In the genomic region with DNA sequence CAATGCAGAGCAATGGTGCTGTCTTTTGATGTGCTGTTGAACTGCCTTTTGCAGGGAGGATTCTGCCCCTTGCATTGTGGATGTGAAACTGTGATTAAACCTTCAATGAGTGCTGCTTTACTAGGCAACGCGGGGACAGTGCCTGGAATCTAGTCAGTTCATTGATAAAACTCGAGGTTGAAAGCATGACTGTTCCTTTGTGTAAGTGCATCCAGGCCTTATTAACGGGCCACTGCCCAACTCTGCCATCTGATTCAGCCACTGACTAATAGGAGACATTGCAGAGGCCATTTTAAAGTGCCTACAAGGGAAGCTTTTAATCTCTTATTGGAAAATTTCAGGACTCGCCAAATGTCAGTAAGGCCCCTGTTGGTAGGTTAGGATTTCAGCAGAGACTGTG, we compare ENCODE assay signal across 26 cellular contexts. TPM values are rescaled to one million over a fixed set of nuclear protein-coding genes. Genes with fewer than 3 reads are reported as not detected.
DNase-seq lines count a peak whose midpoint lies in the region; ATAC-seq, FAIRE-seq and TF ChIP-seq lines count a peak whose summit lies in the region.
"Had no signal": no experiment of that assay in that cellular context is flagged by ENCODE, and none has a peak within 500 bp of the region (broad histone marks: within the 10 kb centered on the region; RNA-seq: fewer than 3 reads in every experiment).

No MANE protein-coding gene starts in this region.

- no peaks in the 10 kb centered on the region for H3F3A ChIP-seq in GM23248 (ENCODE audit: insufficient read depth)

- H3K9me2 ChIP-seq in GM23248 (ENCODE audit: insufficient read depth) (no peaks in the 10 kb centered on the region), hepatocyte (replicated peaks; ENCODE audit: insufficient read depth) (no peaks in the 10 kb centered on the region)

- no peak for FAIRE-seq in frontal cortex (lab: Jason Lieb, UNC)
- FAIRE-seq: colon, GM18507, K562, pancreas had no signal

- H3K4me1 ChIP-seq in GM23248 (ENCODE audit: insufficient read depth): no peaks in the 10 kb centered on the region
- H3K4me1 ChIP-seq in hepatocyte (ENCODE audit: insufficient read depth): no peaks in the 10 kb centered on the region
- H3K4me1 ChIP-seq: foreskin keratinocyte, HAP-1, left lung, pancreas, vagina had no signal

- in situ Hi-C loops in GM23248 (cut with MboI): no loop called here
- in situ Hi-C loops in brain microvascular endothelial cell (cut with HindIII; ENCODE audit: low pct_ligation_motif_present, low sequenced_read_pairs): no loop called here

- H3K9me3 ChIP-seq in GM23248 (ENCODE audit: low read depth) (no peaks in the 10 kb centered on the region), hepatocyte (ENCODE audit: low read depth) (no peaks in the 10 kb centered on the region)
- H3K9me3 ChIP-seq: HAP-1, left lung, pancreas, vagina had no signal

- no peak overlapping the region for H3K4me2 ChIP-seq in GM23248 (ENCODE audit: unreplicated experiment)
- H3K4me2 ChIP-seq in hepatocyte: no peak overlapping the region
- H3K4me2 ChIP-seq: smooth muscle cell had no signal

- no peaks in the 10 kb centered on the region for H4K20me1 ChIP-seq in GM23248 (ENCODE audit: insufficient read depth)
- no peaks in the 10 kb centered on the region for H4K20me1 ChIP-seq in hepatocyte (ENCODE audit: insufficient read depth, poor library complexity, severe bottlenecking)

- ATAC-seq in GM19035 (IDR thresholded peaks at IDR 0.05; ENCODE audit: unreplicated experiment): no peak
- ATAC-seq: activated CD4-positive, alpha-beta T cell treated with anti-CD3 and anti-CD28 coated beads for 36 hours; foreskin keratinocyte; K562; left lung; Panc1; pancreas; SK-N-SH treated with all-trans-retinoic acid at 6 μM for 48 hours had no signal

- H3K4me3 ChIP-seq in GM23248 (no peak overlapping the region), brain microvascular endothelial cell (ENCODE audit: low read depth, low read length) (no peak overlapping the region), hepatocyte (no peak overlapping the region)
- H3K4me3 ChIP-seq: HAP-1, K562, left lung, pancreas, smooth muscle cell, vagina had no signal

- 44 to 50% methylated on average over 5 of the region's 5 CpGs for WGBS in GM23248 (ENCODE audit: low coverage in 1 of 2, low lambda C conversion rate in 2 of 2, missing lambda C conversion rate in 2 of 2), 2 experiments
- 83% methylated on average over 5 of the region's 5 CpGs for WGBS in hepatocyte (ENCODE audit: low lambda C conversion rate, missing lambda C conversion rate)

- H3K27ac ChIP-seq in GM23248: no peak overlapping the region
- no peak overlapping the region for H3K27ac ChIP-seq in brain microvascular endothelial cell
- H3K27ac ChIP-seq in hepatocyte: no peak overlapping the region
- H3K27ac ChIP-seq: foreskin keratinocyte, left lung, pancreas, vagina had no signal

- DNase-seq in GM23248 (peak; percentile 4), SW480 (ENCODE audit: low spot score) (peak; percentile 23), frontal cortex (ENCODE audit: low spot score in 2 of 2) (peak; percentile 20 to 23), occipital lobe (lab: John Stamatoyannopoulos, UW) (peak; percentile 44), brain microvascular endothelial cell (no peak), hepatocyte (ENCODE audit: low spot score) (no peak)
- no peak for DNase-seq in activated CD4-positive, alpha-beta T cell treated with anti-CD3 and anti-CD28 coated beads, Interleukin-2, amount 50 U/mL, for 48 hours
- DNase-seq: activated CD4-positive, alpha-beta T cell treated with anti-CD3 and anti-CD28 coated beads for 36 hours; activated CD8-positive, alpha-beta memory T cell treated with anti-CD3 and anti-CD28 coated beads, Interleukin-2, amount 50 U/mL, for 4 hours; activated gamma-delta T cell; CD4-positive, alpha-beta memory T cell; DND-41; foreskin keratinocyte; left lung; NCI-H1048; pancreas; stimulated activated CD4-positive, alpha-beta T cell treated with anti-CD3 and anti-CD28 coated beads, Interleukin-4, amount 100 ng/mL, for 4 hours had no signal

- H2AFZ ChIP-seq in GM23248: no peak overlapping the region
- H2AFZ ChIP-seq in hepatocyte: no peak overlapping the region

- H3K79me2 ChIP-seq in GM23248 (ENCODE audit: insufficient read depth) (no peaks in the 10 kb centered on the region), hepatocyte (no peaks in the 10 kb centered on the region)

- H3K36me3 ChIP-seq in GM23248 (ENCODE audit: low read depth): no peaks in the 10 kb centered on the region
- H3K36me3 ChIP-seq in brain microvascular endothelial cell (replicated peaks): no peaks in the 10 kb centered on the region
- H3K36me3 ChIP-seq in hepatocyte (replicated peaks; ENCODE audit: insufficient read depth, low read depth): no peaks in the 10 kb centered on the region
- H3K36me3 ChIP-seq: HAP-1, left lung, pancreas, vagina had no signal

- TF ChIP-seq CTCF in brain microvascular endothelial cell (IDR thresholded peaks at IDR 0.05; ENCODE audit: low read depth, low read length, missing control alignments) (no peak), hepatocyte (IDR thresholded peaks at IDR 0.05; ENCODE audit: poor library complexity) (no peak)

- H3K27me3 ChIP-seq in GM23248 (replicated peaks; ENCODE audit: insufficient read depth): no peaks in the 10 kb centered on the region
- H3K27me3 ChIP-seq in brain microvascular endothelial cell (replicated peaks): no peaks in the 10 kb centered on the region
- H3K27me3 ChIP-seq in hepatocyte: no peaks in the 10 kb centered on the region
- H3K27me3 ChIP-seq: foreskin keratinocyte, left lung, pancreas, vagina had no signal

- no peak overlapping the region for H3K9ac ChIP-seq in GM23248

RNA-seq across cellular contexts. Expression of a gene that starts 49.3 kb away (rescaled TPM):
- 0.76 TPM in 1 of 2 replicates, not detected in the other for total RNA-seq in GM23248 (2014; rRNA removed; shearing (Covaris generic))
- not detected in 2 replicates for polyA plus RNA-seq in GM23248 (2016; fragmentation: Nextera tagmentation; extraction: Ambion mirVana)
- 97.0 TPM for total RNA-seq in frontal cortex
- total RNA-seq in occipital lobe: 112 TPM
- total RNA-seq in hepatocyte: 0.24 and 0.43 TPM in 2 replicates
- polyA plus RNA-seq in hepatocyte: 0.04 and 0.11 TPM in 2 replicates
- total RNA-seq: CD4-positive, alpha-beta memory T cell; foreskin keratinocyte; K562 had no signal
- polyA plus RNA-seq: CD4-positive, alpha-beta memory T cell; foreskin keratinocyte had no signal

Comparison
In these comparisons a context has a peak if more than half of its experiments do, and no peak if none do; other contexts are left out.
1. DNase-seq: peak in GM23248 (single experiment), SW480 (single experiment), frontal cortex (2 of 2) and occipital lobe (single experiment); none in activated CD4-positive, alpha-beta T cell treated with anti-CD3 and anti-CD28 coated beads, Interleukin-2, amount 50 U/mL, for 48 hours (0 of 2), brain microvascular endothelial cell (single experiment) and hepatocyte (single experiment).
2. RNA of a gene that starts 49.3 kb away (total RNA-seq): 112 TPM in occipital lobe (single experiment) and 97.0 TPM in frontal cortex (single experiment); 0.24 to 0.43 TPM in hepatocyte and 0.76 TPM in GM23248; every median in the first group is over 10 times any median in the second.